In genomic region chr15:65530318-65531111, GRCh38 we compare ENCODE assay signal across 1 cellular context.
TF ChIP-seq lines count a peak whose summit lies in the region.

HACD3 (plus strand) TSS chr15:65530463; CDS start chr15:65530632, 169 bp downstream.

TF ChIP-seq in K562, 482 proteins besides CTCF, POLR2A, EP300 and RAD21 (continued from another document and continues in another):
- TF ChIP-seq ZNF407 (IDR thresholded peaks at IDR 0.05; ENCODE audit: low read depth), result no peak
- peak; percentile 19; the same call in 1 of the 2 replicates for TF ChIP-seq NBN (IDR thresholded peaks at IDR 0.05; ENCODE audit: low read depth)
- TF ChIP-seq JUN (IDR thresholded peaks at IDR 0.05; ENCODE audit: borderline replicate concordance, low read depth, low read length), result no peak; the same call in 1 of the 2 replicates
- TF ChIP-seq JUN (CRISPR knock-in tag; IDR thresholded peaks at IDR 0.05; ENCODE audit: borderline replicate concordance), result no peak
- TF ChIP-seq ZBTB34 (CRISPR knock-in tag; IDR thresholded peaks at IDR 0.05), result no peak
- peak; percentile 26; the same call in 1 of the 2 replicates for TF ChIP-seq ZEB2 (IDR thresholded peaks at IDR 0.05)
- TF ChIP-seq ZBTB12 (CRISPR knock-in tag; IDR thresholded peaks at IDR 0.05), result 0 out of 2 replicates have a peak, but pooled peaks have one; percentile 20
- peak; percentile 83 for TF ChIP-seq ZNF592 (IDR thresholded peaks at IDR 0.05)
- TF ChIP-seq TSHZ1 (CRISPR knock-in tag; IDR thresholded peaks at IDR 0.05), result no peak
- TF ChIP-seq BHLHE40 (IDR thresholded peaks at IDR 0.05; ENCODE audit: low read length), result peak; percentile 14; the same call in 1 of the 2 replicates
- TF ChIP-seq NR0B1 (IDR thresholded peaks at IDR 0.05; ENCODE audit: partially characterized antibody), result no peak
- TF ChIP-seq ELK3 (CRISPR knock-in tag; IDR thresholded peaks at IDR 0.05), result no peak
- peak; percentile 71 for TF ChIP-seq RBBP5 (IDR thresholded peaks at IDR 0.05; ENCODE audit: borderline replicate concordance, insufficient read depth, low read length, poor library complexity, severe bottlenecking)
- TF ChIP-seq E2F6 (IDR thresholded peaks at IDR 0.05; ENCODE audit: borderline replicate concordance in 1 of 2, extremely low read depth in 1 of 2, insufficient read depth in 1 of 2, insufficient read length in 1 of 2, low read depth in 1 of 2, low read length in 1 of 2, poor library complexity in 1 of 2, severe bottlenecking in 1 of 2), result peak; percentile 85 to 92
- TF ChIP-seq LCOR (CRISPR knock-in tag; IDR thresholded peaks at IDR 0.05), result 0 out of 2 replicates have a peak, but pooled peaks have one; percentile 37
- TF ChIP-seq POLR2B (IDR thresholded peaks at IDR 0.05; ENCODE audit: low read depth, partially characterized antibody), result peak; percentile 60
- no peak for TF ChIP-seq SNRNP70 (optimal IDR thresholded peaks at IDR 0.05; ENCODE audit: low read depth, low read length)
- no peak for TF ChIP-seq RBM39 (optimal IDR thresholded peaks at IDR 0.05; ENCODE audit: low read depth, low read length)
- TF ChIP-seq ETV1 (tag; conservative IDR thresholded peaks at IDR 0.05; ENCODE audit: low read depth), result no peak
- peak in 2 of 3 experiments; percentile 76 to 79 for TF ChIP-seq YY1 (IDR thresholded peaks at IDR 0.05; ENCODE audit: borderline replicate concordance in 1 of 3, control insufficient read depth in 1 of 3, extremely low read depth in 1 of 3, insufficient read depth in 3 of 3, insufficient read length in 1 of 3, insufficient replicate concordance in 2 of 3, low read depth in 1 of 3, low read length in 2 of 3)
- no peak for TF ChIP-seq PURB (CRISPR knock-in tag; IDR thresholded peaks at IDR 0.05; ENCODE audit: low read depth)
- TF ChIP-seq SREBF2 (CRISPR knock-in tag; IDR thresholded peaks at IDR 0.05), result no peak
- TF ChIP-seq XRCC4 (IDR thresholded peaks at IDR 0.05; ENCODE audit: extremely low read depth, insufficient read depth, insufficient read length), result no peak
- TF ChIP-seq FOXJ3 (CRISPR knock-in tag; IDR thresholded peaks at IDR 0.05), result no peak
- no peak for TF ChIP-seq SMAD3 (CRISPR knock-in tag; conservative IDR thresholded peaks at IDR 0.05)
- no peak for TF ChIP-seq FOXM1 (IDR thresholded peaks at IDR 0.05; ENCODE audit: low read depth)
- TF ChIP-seq FOXM1 (CRISPR knock-in tag; IDR thresholded peaks at IDR 0.05; ENCODE audit: low read depth), result 0 out of 2 replicates have a peak, but pooled peaks have one; percentile 61
